Comparison of ENCODE assay signal across 8 cellular contexts in genomic region chr3:157160652-157161480, GRCh38. TPM values are rescaled to one million over a fixed set of nuclear protein-coding genes. Genes with fewer than 3 reads are reported as not detected.
DNase-seq lines count a peak whose midpoint lies in the region; ATAC-seq and TF ChIP-seq lines count a peak whose summit lies in the region.

No MANE protein-coding gene starts in this region.

- H3K9me3 Mint-ChIP-seq in chondrocyte (ENCODE audit: low read depth) = no peaks in the 10 kb centered on the region

- H3K4me1 Mint-ChIP-seq in T-helper 17 cell = peaks cover 28% of the 10 kb centered on the region
- H3K4me1 Mint-ChIP-seq in chondrocyte (ENCODE audit: low read depth) = peaks cover 41% of the 10 kb centered on the region

- no peaks in the 10 kb centered on the region for H3K9me3 ChIP-seq in T-helper 17 cell (ENCODE audit: control insufficient read depth, low read length, poor library complexity, severe bottlenecking)

- H3K36me3 Mint-ChIP-seq in T-helper 17 cell (ENCODE audit: low read depth) (peaks cover 6% of the 10 kb centered on the region), chondrocyte (ENCODE audit: low read depth) (peaks cover 25% of the 10 kb centered on the region)

- no peak for TF ChIP-seq CTCF in chondrocyte (IDR thresholded peaks at IDR 0.05)

- no peaks in the 10 kb centered on the region for H3K27me3 Mint-ChIP-seq in T-helper 17 cell
- no peaks in the 10 kb centered on the region for H3K27me3 Mint-ChIP-seq in chondrocyte (ENCODE audit: low read depth)

- peak; percentile 28 to 46 (median 35) for DNase-seq in activated CD4-positive, CD25-positive, alpha-beta regulatory T cell (lab: John Stamatoyannopoulos, UW)
- no peak for DNase-seq in activated CD4-positive, CD25-positive, alpha-beta regulatory T cell treated with anti-CD3 and anti-CD28 coated beads, Interleukin-2, amount 50 U/mL, for 72 hours
- DNase-seq in MV-4-11 (lab: John Stamatoyannopoulos, UW) (peak; percentile 91), T-helper 17 cell (peak; percentile 47 to 58 (median 50)), chondrocyte (ENCODE audit: low spot score) (no peak), left colon (peak; percentile 86 to 91)
- DNase-seq in stimulated activated CD4-positive, alpha-beta T cell treated with anti-CD3 and anti-CD28 coated beads, Interleukin-4, amount 100 ng/mL, for 24 hours = peak; percentile 69

- intact Hi-C loops in left colon (cut with DNase I, micrococcal nuclease) = no loop called here

- peak overlapping the region; percentile 99 for H3K27ac Mint-ChIP-seq in T-helper 17 cell
- H3K27ac Mint-ChIP-seq in chondrocyte (ENCODE audit: unreplicated experiment) = peak overlapping the region; percentile 99

- H3K4me3 Mint-ChIP-seq in T-helper 17 cell (peak overlapping the region; percentile 94), chondrocyte (ENCODE audit: unreplicated experiment) (peak overlapping the region; percentile 97)

- peak; percentile 56 for ATAC-seq in HG02610 (IDR thresholded peaks at IDR 0.05; ENCODE audit: unreplicated experiment)
- peak; percentile 54 for ATAC-seq in T-helper 17 cell
- ATAC-seq in left colon = peak; percentile 70

RNA-seq across cellular contexts. Expression of gene CCNL1, which starts 0.9 kb away (rescaled TPM):
- total RNA-seq in T-helper 17 cell = 1,000 to 10,000 TPM; 1,190 to 1,257 TPM
- 63.9 to 73.1 TPM (median 70.0 TPM) in 3 replicates for total RNA-seq in chondrocyte
- 100 to 1,000 TPM; 103 to 128 TPM for total RNA-seq in left colon

Comparison
In these comparisons a context has a peak if more than half of its experiments do, and no peak if none do; other contexts are left out.
1. DNase-seq: peak in activated CD4-positive, CD25-positive, alpha-beta regulatory T cell (4 of 4), MV-4-11 (single experiment), T-helper 17 cell (3 of 3), left colon (2 of 2) and stimulated activated CD4-positive, alpha-beta T cell treated with anti-CD3 and anti-CD28 coated beads, Interleukin-4, amount 100 ng/mL, for 24 hours (single experiment); none in activated CD4-positive, CD25-positive, alpha-beta regulatory T cell treated with anti-CD3 and anti-CD28 coated beads, Interleukin-2, amount 50 U/mL, for 72 hours (single experiment) and chondrocyte (single experiment).
2. RNA of gene CCNL1, which starts 0.9 kb away (total RNA-seq): 1,190 to 1,257 TPM in T-helper 17 cell; 103 to 128 TPM in left colon and 63.9 to 73.1 TPM in chondrocyte; every median in the first group is over 4 times any median in the second.
3. Peak in every context shown above with its lines, with median percentiles within 50 percentile points of each other: ATAC-seq.